In the genomic region with DNA sequence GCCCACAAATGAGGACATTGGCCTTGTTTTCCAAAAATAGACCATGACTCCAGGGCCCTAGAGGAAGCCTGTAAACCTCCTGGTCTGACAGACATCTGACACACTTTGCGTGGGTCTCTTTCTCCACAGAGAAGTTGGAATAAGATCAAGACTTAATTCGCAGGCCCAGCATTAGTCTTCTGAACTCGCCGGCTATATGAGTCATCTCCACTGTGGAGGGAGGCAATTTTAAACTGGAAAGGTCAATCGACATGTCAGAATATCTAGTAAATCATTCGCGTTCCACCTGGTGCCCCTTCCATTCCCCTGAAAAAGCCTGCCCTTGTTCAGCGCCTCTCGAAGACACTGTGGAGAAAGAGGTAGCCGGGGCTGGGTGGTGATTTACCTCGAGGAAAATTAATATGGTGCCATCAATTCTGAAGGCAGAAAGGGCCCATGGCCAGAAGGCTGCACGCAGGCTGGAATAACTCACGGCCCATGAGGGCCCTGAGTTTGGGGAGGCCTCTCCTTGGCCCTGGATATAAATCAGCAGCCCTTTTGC, we compare ENCODE assay signal across 10 cellular contexts.
DNase-seq lines count a peak whose midpoint lies in the region; ATAC-seq and TF ChIP-seq lines count a peak whose summit lies in the region.
"Had no signal": no experiment of that assay in that cellular context is flagged by ENCODE, and none has a peak within 500 bp of the region (broad histone marks: within the 10 kb centered on the region; RNA-seq: fewer than 3 reads in every experiment).

No MANE protein-coding gene starts in this region.

- H3K27me3 ChIP-seq in adipocyte (replicated peaks; ENCODE audit: control insufficient read depth, insufficient read depth, low read length): no peaks in the 10 kb centered on the region
- H3K27me3 ChIP-seq in transverse colon: no peaks in the 10 kb centered on the region

- TF ChIP-seq EP300 in transverse colon (IDR thresholded peaks at IDR 0.05; ENCODE audit: low read depth): no peak

- H3K27ac Mint-ChIP-seq in activated naive CD8-positive, alpha-beta T cell: peak overlapping the region; percentile 36
- no peak overlapping the region for H3K27ac Mint-ChIP-seq in activated naive CD8-positive, alpha-beta T cell treated with anti-CD3 and anti-CD28 coated beads for 36 hours

- ATAC-seq in GM18868 (IDR thresholded peaks at IDR 0.05; ENCODE audit: unreplicated experiment): no peak
- ATAC-seq in GM18519 (IDR thresholded peaks at IDR 0.05; ENCODE audit: low FRiP score, unreplicated experiment): no peak

- intact Hi-C loops in transverse colon (cut with DNase I; ENCODE audit: low total_unique reads): no loop called here

- no peaks in the 10 kb centered on the region for H3K27me3 Mint-ChIP-seq in activated naive CD8-positive, alpha-beta T cell
- H3K27me3 Mint-ChIP-seq in activated naive CD8-positive, alpha-beta T cell treated with anti-CD3 and anti-CD28 coated beads for 36 hours: no peaks in the 10 kb centered on the region

- peak overlapping the region; percentile 46 to 78 (median 56) for H3K27ac ChIP-seq in transverse colon
- H3K27ac ChIP-seq: VCaP had no signal

- H3K9me3 Mint-ChIP-seq in activated naive CD8-positive, alpha-beta T cell (ENCODE audit: low read depth): no peaks in the 10 kb centered on the region
- no peaks in the 10 kb centered on the region for H3K9me3 Mint-ChIP-seq in activated naive CD8-positive, alpha-beta T cell treated with anti-CD3 and anti-CD28 coated beads for 36 hours

- no peak for TF ChIP-seq CTCF in transverse colon (IDR thresholded peaks at IDR 0.05)

- H3K4me3 ChIP-seq in adipocyte (ENCODE audit: low read length): no peak overlapping the region
- H3K4me3 ChIP-seq in transverse colon: no peak overlapping the region

- no peak for DNase-seq in activated naive CD8-positive, alpha-beta T cell treated with anti-CD3 and anti-CD28 coated beads for 36 hours
- peak; percentile 75 for DNase-seq in adipocyte (ENCODE audit: low read depth)
- DNase-seq in left kidney (ENCODE audit: low read depth, low spot score): peak; percentile 86
- no peak for DNase-seq in transverse colon
- DNase-seq in NCI-H1092 (lab: John Stamatoyannopoulos, UW): no peak
- DNase-seq: NCI-H510A had no signal

- H3K9ac ChIP-seq in adipocyte (ENCODE audit: low read length): no peak overlapping the region

- peaks cover 2% of the 10 kb centered on the region for H3K36me3 Mint-ChIP-seq in activated naive CD8-positive, alpha-beta T cell
- peaks cover 13% of the 10 kb centered on the region for H3K36me3 Mint-ChIP-seq in activated naive CD8-positive, alpha-beta T cell treated with anti-CD3 and anti-CD28 coated beads for 36 hours

- H3K36me3 ChIP-seq in adipocyte (ENCODE audit: control insufficient read depth, insufficient read depth, low read length, severe bottlenecking) (no peaks in the 10 kb centered on the region), transverse colon (no peaks in the 10 kb centered on the region)

- H3K9me3 ChIP-seq in adipocyte (ENCODE audit: control insufficient read depth, low read length) (no peaks in the 10 kb centered on the region), transverse colon (no peaks in the 10 kb centered on the region)

- in situ Hi-C loops in transverse colon (cut with MboI; ENCODE audit: low pct_ligation_motif_present in 1 of 4, low pct_unique_long_range_greater_than_20kb in 1 of 4, low sequenced_read_pairs in 3 of 4): no loop called here

- H3K4me3 Mint-ChIP-seq in activated naive CD8-positive, alpha-beta T cell: no peak overlapping the region
- no peak overlapping the region for H3K4me3 Mint-ChIP-seq in activated naive CD8-positive, alpha-beta T cell treated with anti-CD3 and anti-CD28 coated beads for 36 hours

- no peak for TF ChIP-seq POLR2A in transverse colon (IDR thresholded peaks at IDR 0.05)

- WGBS in transverse colon (ENCODE audit: low coverage in 1 of 2), 2 donors: 56 to 57% methylated on average over 6 to 13 of the region's 13 CpGs

- H3K4me1 Mint-ChIP-seq in activated naive CD8-positive, alpha-beta T cell (ENCODE audit: low read depth): peaks cover 49% of the 10 kb centered on the region
- H3K4me1 Mint-ChIP-seq in activated naive CD8-positive, alpha-beta T cell treated with anti-CD3 and anti-CD28 coated beads for 36 hours: peaks cover 45% of the 10 kb centered on the region

- peaks cover 26% of the 10 kb centered on the region for H3K4me1 ChIP-seq in adipocyte (ENCODE audit: control insufficient read depth, insufficient read depth, low read length)
- H3K4me1 ChIP-seq in transverse colon: peaks cover 32 to 56% (median 39%) of the 10 kb centered on the region in 4 donors

Comparison
In these comparisons a context has a peak if more than half of its experiments do, and no peak if none do; other contexts are left out.
1. DNase-seq: peak in adipocyte (single experiment) and left kidney (single experiment); none in activated naive CD8-positive, alpha-beta T cell treated with anti-CD3 and anti-CD28 coated beads for 36 hours (single experiment), transverse colon (single experiment) and NCI-H1092 (single experiment).